ENCODE assay signal across 8 cellular contexts in the genomic region with DNA sequence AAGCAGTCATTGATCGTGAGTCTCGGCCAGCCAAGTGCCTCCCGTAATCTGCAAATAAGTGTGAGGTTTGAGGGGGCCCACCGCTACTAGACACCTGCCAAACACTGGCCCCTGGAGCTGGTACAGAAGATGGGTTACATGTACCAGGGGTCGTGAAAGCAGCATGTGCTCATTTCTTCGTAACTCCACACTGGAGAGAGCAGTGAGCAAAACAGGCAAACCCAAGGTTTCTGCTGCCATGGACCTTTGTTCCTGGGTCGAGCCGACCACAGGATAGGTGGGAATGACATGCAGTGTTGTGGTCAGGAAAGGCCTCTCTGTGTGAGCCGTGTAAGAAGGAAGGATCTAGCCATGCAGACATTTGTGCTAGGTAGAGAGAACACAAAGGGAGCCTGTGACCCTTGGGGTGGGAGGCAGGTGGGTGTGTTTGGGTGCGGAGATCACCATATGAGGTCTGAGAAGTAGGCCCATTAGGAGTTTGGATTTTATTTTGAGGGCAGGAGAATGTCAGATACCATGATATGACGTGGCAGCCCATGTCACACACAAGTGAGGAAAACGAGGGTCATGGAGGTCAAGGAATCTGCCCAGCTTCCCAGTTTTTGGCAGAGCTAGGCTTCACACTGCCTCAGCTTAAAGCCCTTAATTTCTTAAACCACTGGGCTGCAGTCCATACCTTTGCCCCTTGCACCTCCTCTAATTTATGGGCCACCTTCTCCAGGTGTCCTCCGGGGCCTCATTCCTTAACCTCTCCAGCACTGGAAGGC. TPM values are rescaled to one million over a fixed set of nuclear protein-coding genes. Genes with fewer than 3 reads are reported as not detected.
A peak's percentile ranks its signal among the peaks of the same experiment; 100 is the strongest.
DNase-seq lines count a peak whose midpoint lies in the region; TF ChIP-seq lines count a peak whose summit lies in the region.

No MANE protein-coding gene starts in this region.

- CTCF ChIA-PET in Calu3 (lab: Charles Lee): interaction anchor here (0.6 to 1.8 kb wide), 4 partner anchors 25 to 586 kb away, joined by 3 to 5 read pairs (median 4); partner anchors contain the start of gene MTIF3

- no peaks in the 10 kb centered on the region for H3K9me3 ChIP-seq in H9 (ENCODE audit: control insufficient read depth, low read depth, low read length)
- H3K9me3 ChIP-seq in esophagus muscularis mucosa: no peaks in the 10 kb centered on the region
- peaks cover 1% of the 10 kb centered on the region for H3K9me3 ChIP-seq in trophoblast cell (ENCODE audit: insufficient read depth, low read depth, low read length)

- no peak for DNase-seq in Calu3
- DNase-seq in H9: no peak
- DNase-seq in T-helper 2 cell treated with Interferon-gamma antibody and Interleukin-4, amounts not matched to agents 5 μg/mL and 100 μg/mL, for 36 hours (ENCODE audit: low spot score): no peak
- no peak for DNase-seq in esophagus muscularis mucosa (ENCODE audit: extremely low spot score)
- DNase-seq in trophoblast cell: peak in 1 of 2 donors; percentile 35
- no peak for DNase-seq in NCI-H1436 (lab: John Stamatoyannopoulos, UW)
- DNase-seq in NCI-H2196 treated with DMSO at 0.1 percent for 48 hours (lab: John Stamatoyannopoulos, UW; ENCODE audit: unreplicated experiment): no peak
- no peak for DNase-seq in activated CD4-positive, CD25-positive, alpha-beta regulatory T cell treated with anti-CD3 and anti-CD28 coated beads, Interleukin-2, amount 50 U/mL, for 72 hours

- H2AK5ac ChIP-seq in H9 (ENCODE audit: insufficient read length, low read length) (no peak overlapping the region), trophoblast cell (ENCODE audit: low read length) (no peak overlapping the region)

- H4K20me1 ChIP-seq in H9 (ENCODE audit: control insufficient read depth, insufficient read depth, insufficient read length): no peaks in the 10 kb centered on the region

- H3K27me3 ChIP-seq in H9 (ENCODE audit: insufficient read depth, low read length) (no peaks in the 10 kb centered on the region; the same call in 1 of the 2 replicates), esophagus muscularis mucosa (no peaks in the 10 kb centered on the region), trophoblast cell (ENCODE audit: insufficient read depth, low read length) (no peaks in the 10 kb centered on the region)

- no peak overlapping the region for H2BK120ac ChIP-seq in H9 (ENCODE audit: low read depth, low read length, poor library complexity, severe bottlenecking)
- no peak overlapping the region for H2BK120ac ChIP-seq in trophoblast cell (ENCODE audit: insufficient read depth, low read length, poor library complexity)

- H3K79me1 ChIP-seq in H9 (ENCODE audit: insufficient read depth, low read depth, low read length, poor library complexity, severe bottlenecking) (no peaks in the 10 kb centered on the region), trophoblast cell (ENCODE audit: low read length) (peaks cover 6% of the 10 kb centered on the region)

- H3K23me2 ChIP-seq in H9 (ENCODE audit: insufficient read length, low read depth, low read length, poor library complexity, severe bottlenecking): peaks cover 16% of the 10 kb centered on the region

- no peak overlapping the region for H4K12ac ChIP-seq in trophoblast cell (ENCODE audit: low read depth, low read length)

- H3K27me3 Mint-ChIP-seq in Calu3 (ENCODE audit: unreplicated experiment): no peaks in the 10 kb centered on the region
- H3K27me3 Mint-ChIP-seq in H9 (ENCODE audit: low read depth): peaks cover 26% of the 10 kb centered on the region
- H3K27me3 Mint-ChIP-seq in T-helper 2 cell treated with Interferon-gamma antibody and Interleukin-4, amounts not matched to agents 5 μg/mL and 100 μg/mL, for 36 hours (ENCODE audit: low read depth): no peaks in the 10 kb centered on the region

- no peak for TF ChIP-seq POLR2A in esophagus muscularis mucosa (IDR thresholded peaks at IDR 0.05; ENCODE audit: low read depth)

- no peaks in the 10 kb centered on the region; the same call in 1 of the 2 replicates for H3K4me1 ChIP-seq in H9 (ENCODE audit: insufficient read depth, low read length)
- H3K4me1 ChIP-seq in esophagus muscularis mucosa: peaks cover 30 to 47% (median 42%) of the 10 kb centered on the region in 4 donors
- H3K4me1 ChIP-seq in trophoblast cell (ENCODE audit: control insufficient read depth in 1 of 2, insufficient read depth in 2 of 2, low read length in 2 of 2): peaks cover 9 to 15% of the 10 kb centered on the region in 2 experiments

- BruUV-seq in Calu3 (replicated peaks; lab: Mats Ljungman, UMichigan): no TSS peak

- H2BK15ac ChIP-seq in H9 (ENCODE audit: low read depth, low read length): no peak overlapping the region

- H3K36me3 Mint-ChIP-seq in Calu3 (ENCODE audit: insufficient read depth, unreplicated experiment) (peaks cover 26% of the 10 kb centered on the region), H9 (ENCODE audit: insufficient read depth in 1 of 3, low read depth in 3 of 3) (peaks cover 6 to 27% (median 22%) of the 10 kb centered on the region in 3 experiments; a peak in 6 of 7 replicates)
- H3K36me3 Mint-ChIP-seq in T-helper 2 cell treated with Interferon-gamma antibody and Interleukin-4, amounts not matched to agents 5 μg/mL and 100 μg/mL, for 36 hours (ENCODE audit: low read depth): peaks cover 42% of the 10 kb centered on the region

- no peak overlapping the region for H3K27ac ChIP-seq in H9 (ENCODE audit: insufficient read length, low read depth, low read length)
- H3K27ac ChIP-seq in esophagus muscularis mucosa (replicated peaks in 1 of 4): peak overlapping the region; percentile 85 to 94 (median 90)
- H3K27ac ChIP-seq in trophoblast cell (ENCODE audit: low read depth, low read length): no peak overlapping the region

- H3K23ac ChIP-seq in H9 (ENCODE audit: insufficient read length, low read depth, low read length) (no peak overlapping the region), trophoblast cell (ENCODE audit: low read length) (no peak overlapping the region)

- H2BK12ac ChIP-seq in H9 (ENCODE audit: insufficient read length, low read depth, low read length) (no peak overlapping the region), trophoblast cell (ENCODE audit: low read length) (no peak overlapping the region)

- no peak overlapping the region for H3K56ac ChIP-seq in H9 (ENCODE audit: insufficient read length, low read depth, low read length)

- H4K8ac ChIP-seq in H9 (replicated peaks; ENCODE audit: insufficient read length, low read depth, low read length) (no peak overlapping the region), trophoblast cell (ENCODE audit: low read depth, low read length) (no peak overlapping the region)

- H3K9ac ChIP-seq in H9 (ENCODE audit: extremely low read depth, insufficient read length, low read length) (peak overlapping the region; percentile 6), trophoblast cell (ENCODE audit: low read length) (peak overlapping the region; percentile 18)

- H3K4me3 ChIP-seq in esophagus muscularis mucosa: peak overlapping the region; percentile 71 to 96 (median 87)
- peak overlapping the region; percentile 81 for H3K4me3 ChIP-seq in trophoblast cell (ENCODE audit: low read depth, low read length)

- intact Hi-C loops in Calu3 (cut with micrococcal nuclease; ENCODE audit: unreplicated experiment) (no loop called here), esophagus muscularis mucosa (cut with DNase I) (loop anchor here (10.0 kb wide), 1 partner anchor 199 kb away; the partner anchor contains the start of genes LNX2 and POLR1D)

- H3K4me2 ChIP-seq in H9 (ENCODE audit: insufficient read depth, insufficient read length, low read length) (peak overlapping the region; percentile 50), trophoblast cell (ENCODE audit: low read length) (peak overlapping the region; percentile 86)

- no peak overlapping the region for H4K5ac ChIP-seq in H9 (ENCODE audit: insufficient read length, low read depth, low read length)

- H3K18ac ChIP-seq in H9 (ENCODE audit: insufficient read length, low read depth, low read length) (no peak overlapping the region), trophoblast cell (ENCODE audit: low read length) (no peak overlapping the region)

- H3K4ac ChIP-seq in H9 (ENCODE audit: low read depth, low read length) (no peak overlapping the region), trophoblast cell (ENCODE audit: low read depth, low read length) (no peak overlapping the region)

- H2BK5ac ChIP-seq in H9 (ENCODE audit: insufficient read length, low read length): no peak overlapping the region
- no peak overlapping the region for H2BK5ac ChIP-seq in trophoblast cell (ENCODE audit: low read depth, low read length, poor library complexity)

- H3K4me1 Mint-ChIP-seq in Calu3 (ENCODE audit: low read depth, unreplicated experiment) (peaks cover 31% of the 10 kb centered on the region), H9 (peaks cover 22 to 26% of the 10 kb centered on the region in 2 experiments)
- H3K4me1 Mint-ChIP-seq in T-helper 2 cell treated with Interferon-gamma antibody and Interleukin-4, amounts not matched to agents 5 μg/mL and 100 μg/mL, for 36 hours (ENCODE audit: low read depth): peaks cover 43% of the 10 kb centered on the region

- H4K91ac ChIP-seq in H9 (ENCODE audit: insufficient read length, low read depth, low read length): no peak overlapping the region
- no peak overlapping the region for H4K91ac ChIP-seq in trophoblast cell (ENCODE audit: low read depth, low read length)

- WGBS in H9 (ENCODE audit: extremely low coverage, insufficient read length, low lambda C conversion rate): no CpG with 5 or more reads among the region's 13 CpGs
- WGBS in esophagus muscularis mucosa: 45% methylated on average over 13 of the region's 13 CpGs
- no CpG with 5 or more reads among the region's 13 CpGs for WGBS in trophoblast cell (ENCODE audit: extremely low coverage, insufficient coverage, insufficient read length)

- no peaks in the 10 kb centered on the region; the same call in 1 of the 2 replicates for H3K79me2 ChIP-seq in H9 (ENCODE audit: insufficient read depth, low read length)
- H3K79me2 ChIP-seq in trophoblast cell (ENCODE audit: control insufficient read depth, insufficient read depth, low read length, poor library complexity): peaks cover 4% of the 10 kb centered on the region

- TF ChIP-seq EP300 in esophagus muscularis mucosa (IDR thresholded peaks at IDR 0.05): no peak

- H3T11ph ChIP-seq in H9 (ENCODE audit: low read length): no peak overlapping the region

- peak overlapping the region; percentile 84 for H3K27ac Mint-ChIP-seq in Calu3 (ENCODE audit: unreplicated experiment)
- peak overlapping the region in 2 of 3 experiments; percentile 14 to 22; a peak in 2 of 7 replicates for H3K27ac Mint-ChIP-seq in H9
- H3K27ac Mint-ChIP-seq in T-helper 2 cell treated with Interferon-gamma antibody and Interleukin-4, amounts not matched to agents 5 μg/mL and 100 μg/mL, for 36 hours: peak overlapping the region; percentile 97

- H2BK20ac ChIP-seq in H9 (ENCODE audit: low read depth, low read length, poor library complexity, severe bottlenecking): no peak overlapping the region

- H3K4me3 Mint-ChIP-seq in Calu3 (ENCODE audit: low read depth, unreplicated experiment) (peak overlapping the region; percentile 82), H9 (peak overlapping the region; percentile 75)
- peak overlapping the region; percentile 90 for H3K4me3 Mint-ChIP-seq in T-helper 2 cell treated with Interferon-gamma antibody and Interleukin-4, amounts not matched to agents 5 μg/mL and 100 μg/mL, for 36 hours

- no peaks in the 10 kb centered on the region for H3K9me3 Mint-ChIP-seq in Calu3 (ENCODE audit: low read depth, unreplicated experiment)
- H3K9me3 Mint-ChIP-seq in H9: no peaks in the 10 kb centered on the region; a peak in 1 of 5 replicates
- H3K9me3 Mint-ChIP-seq in T-helper 2 cell treated with Interferon-gamma antibody and Interleukin-4, amounts not matched to agents 5 μg/mL and 100 μg/mL, for 36 hours: no peaks in the 10 kb centered on the region

- H2AFZ ChIP-seq in H9 (ENCODE audit: low read length) (no peak overlapping the region), trophoblast cell (ENCODE audit: insufficient read depth, low read length, poor library complexity) (no peak overlapping the region)

- H3K36me3 ChIP-seq in esophagus muscularis mucosa: peaks cover 5 to 33% (median 26%) of the 10 kb centered on the region in 4 donors
- peaks cover 6 to 15% of the 10 kb centered on the region in 2 experiments for H3K36me3 ChIP-seq in trophoblast cell (ENCODE audit: control insufficient read depth in 1 of 2, insufficient read depth in 2 of 2, low read length in 2 of 2)

- TF ChIP-seq CTCF in Calu3 (IDR thresholded peaks at IDR 0.05; ENCODE audit: unreplicated experiment): no peak
- TF ChIP-seq CTCF in H9 (conservative IDR thresholded peaks at IDR 0.05): no peak
- TF ChIP-seq CTCF in esophagus muscularis mucosa (IDR thresholded peaks at IDR 0.05): no peak

- H3K14ac ChIP-seq in H9 (ENCODE audit: insufficient read depth, low read length) (no peak overlapping the region), trophoblast cell (ENCODE audit: low read length) (peak overlapping the region; percentile 19)

RNA-seq across cellular contexts. Expression of gene GTF3A, which starts 0.9 kb away (rescaled TPM):
- 89.6 and 95.0 TPM in 2 replicates for total RNA-seq in Calu3 (2022)
- 70.0 and 70.5 TPM in 2 replicates for total RNA-seq in H9 (2021)
- total RNA-seq in esophagus muscularis mucosa: 100 to 1,000 TPM; 129 to 197 (median 140) TPM
- polyA plus RNA-seq in trophoblast cell (2013): 79.8 and 83.8 TPM in 2 replicates

RNA-seq across cellular contexts. Expression of gene MTIF3, which starts 25.0 kb away (rescaled TPM):
- 21.5 and 25.1 TPM in 2 replicates for total RNA-seq in Calu3 (2022)
- 31.6 and 32.3 TPM in 2 replicates for total RNA-seq in H9 (2021)
- total RNA-seq in esophagus muscularis mucosa: 10 to 100 TPM; 45.1 to 86.6 (median 67.5) TPM
- polyA plus RNA-seq in trophoblast cell (2013): 56.0 and 58.8 TPM in 2 replicates

Comparison
In these comparisons a context has a peak if more than half of its experiments do, and no peak if none do; other contexts are left out.
1. H3K27ac Mint-ChIP-seq: peak in every context shown above with its lines; median percentile 97 in T-helper 2 cell treated with Interferon-gamma antibody and Interleukin-4, amounts not matched to agents 5 μg/mL and 100 μg/mL, for 36 hours; 84 in Calu3; 18 in H9.
2. H3K27ac ChIP-seq: peak in esophagus muscularis mucosa (4 of 4); none in H9 (single experiment) and trophoblast cell (single experiment).
3. Peak in every context shown above with its lines, with median percentiles within 50 percentile points of each other: H3K4me3 Mint-ChIP-seq.